In the genomic region with DNA sequence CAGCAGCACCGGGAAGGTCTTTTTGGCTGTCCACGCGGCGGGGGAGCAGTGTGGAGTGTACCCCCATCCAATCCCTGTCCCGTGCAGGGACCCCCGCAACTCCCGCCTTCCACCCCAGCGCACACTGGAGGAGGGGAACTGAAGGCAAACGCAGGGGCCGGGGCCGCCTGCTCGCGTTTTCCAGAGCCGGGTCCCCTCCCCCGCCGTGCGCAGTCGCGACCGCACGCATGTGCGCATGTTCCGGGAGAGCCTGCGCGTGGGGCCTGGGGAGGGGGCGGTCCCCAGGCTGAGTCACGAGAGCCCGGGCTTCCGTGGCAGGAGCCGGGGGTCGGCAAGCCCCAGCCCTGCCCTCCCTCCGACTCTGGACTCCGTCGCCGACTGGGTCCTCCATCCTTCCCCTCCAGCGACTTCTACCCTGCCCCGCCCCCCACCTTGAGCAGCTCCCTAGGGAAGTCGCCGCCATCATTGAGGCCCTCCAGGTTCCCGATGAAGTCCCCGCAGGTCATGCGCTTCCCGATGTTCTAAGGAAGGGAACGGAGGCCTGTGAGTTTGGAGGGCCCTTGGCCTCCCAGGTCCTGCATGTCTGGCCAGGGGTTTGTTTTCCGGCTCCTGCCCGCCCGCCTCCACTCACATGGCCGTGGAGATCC, we compare ENCODE assay signal across 8 cellular contexts. TPM values are rescaled to one million over a fixed set of nuclear protein-coding genes. Genes with fewer than 3 reads are reported as not detected.
DNase-seq lines count a peak whose midpoint lies in the region; ATAC-seq, FAIRE-seq and TF ChIP-seq lines count a peak whose summit lies in the region.

No MANE protein-coding gene starts in this region.

- H3K4me1 Mint-ChIP-seq in CD8-positive, alpha-beta T cell (ENCODE audit: low read depth) = peaks cover 37% of the 10 kb centered on the region

- intact Hi-C loops in CD8-positive, alpha-beta T cell (cut with DNase I, micrococcal nuclease) = no loop called here

- CTCF ChIA-PET in CD8-positive, alpha-beta T cell (lab: Charles Lee) = interaction anchor here (1.3 to 4.9 kb wide), 4 partner anchors 10 to 68 kb away, joined by 3 to 38 read pairs (median 8); a partner anchor contains a TSS

- peak in 4 of 7 experiments; percentile 45 to 59 (median 56) for DNase-seq in CD8-positive, alpha-beta T cell
- DNase-seq in activated T-cell treated with anti-CD3 and anti-CD28 coated beads for 4 hours (peak; percentile 69), frontal cortex (ENCODE audit: low spot score in 2 of 2) (peak; percentile 54 to 61), putamen (ENCODE audit: low spot score) (peak; percentile 47), H4 (ENCODE audit: low spot score) (no peak), NCI-H446 (lab: John Stamatoyannopoulos, UW) (no peak)

- H3K27me3 ChIP-seq in CD8-positive, alpha-beta T cell (ENCODE audit: insufficient read depth, low read length) = no peaks in the 10 kb centered on the region

- POLR2A ChIA-PET in CD8-positive, alpha-beta T cell (lab: Charles Lee) = interaction anchor here (1.1 to 2.4 kb wide), 3 partner anchors 10 to 40 kb away, joined by 3 to 17 read pairs (median 14); a partner anchor contains a TSS

- H3K36me3 ChIP-seq in CD8-positive, alpha-beta T cell (ENCODE audit: insufficient read depth, low read length) = no peaks in the 10 kb centered on the region

- TF ChIP-seq CTCF in CD8-positive, alpha-beta T cell (IDR thresholded peaks at IDR 0.05) = no peak

- no peaks in the 10 kb centered on the region for H3K36me3 Mint-ChIP-seq in CD8-positive, alpha-beta T cell

- H3K27ac ChIP-seq in CD8-positive, alpha-beta T cell (ENCODE audit: low read depth, low read length) = peak overlapping the region; percentile 0

- no peaks in the 10 kb centered on the region for H3K9me3 Mint-ChIP-seq in CD8-positive, alpha-beta T cell

- peak; percentile 15 for ATAC-seq in CD8-positive, alpha-beta T cell
- ATAC-seq in GM19467 (IDR thresholded peaks at IDR 0.05; ENCODE audit: unreplicated experiment) (no peak), GM18858 (IDR thresholded peaks at IDR 0.05; ENCODE audit: unreplicated experiment) (no peak)

- peaks cover 36% of the 10 kb centered on the region for H3K4me1 ChIP-seq in CD8-positive, alpha-beta T cell (ENCODE audit: insufficient read depth, low read length)

- H3K27ac Mint-ChIP-seq in CD8-positive, alpha-beta T cell = no peak overlapping the region

- peak overlapping the region; percentile 83 for H3K4me3 Mint-ChIP-seq in CD8-positive, alpha-beta T cell

- peaks cover 27% of the 10 kb centered on the region for H3K27me3 Mint-ChIP-seq in CD8-positive, alpha-beta T cell (ENCODE audit: low read depth)

- no peak for FAIRE-seq in frontal cortex (lab: Jason Lieb, UNC)

- H3K9me3 ChIP-seq in CD8-positive, alpha-beta T cell (ENCODE audit: low read length) = no peaks in the 10 kb centered on the region

- H3K4me3 ChIP-seq in CD8-positive, alpha-beta T cell (ENCODE audit: low read depth, low read length) = peak overlapping the region; percentile 68

RNA-seq across cellular contexts. Expression of a gene that starts 8.0 kb away (rescaled TPM):
- total RNA-seq in CD8-positive, alpha-beta T cell = 10 to 100 TPM; 16.7 to 18.2 TPM
- 98.2 TPM for total RNA-seq in frontal cortex
- 0.06 TPM in 1 of 2 replicates, not detected in the other for total RNA-seq in H4 (2014; rRNA removed; shearing (Covaris generic))

RNA-seq across cellular contexts. Expression of a gene that starts 10.1 kb away (rescaled TPM):
- 1 to 10 TPM; 7.0 to 7.9 TPM for total RNA-seq in CD8-positive, alpha-beta T cell
- total RNA-seq in frontal cortex = 13.5 TPM
- 7.3 and 10.3 TPM in 2 replicates for total RNA-seq in H4 (2014; rRNA removed; shearing (Covaris generic))

RNA-seq across cellular contexts. Expression of a gene that starts 15.0 kb away (rescaled TPM):
- 100 to 1,000 TPM; 369 to 398 TPM for total RNA-seq in CD8-positive, alpha-beta T cell
- 0.41 TPM for total RNA-seq in frontal cortex
- 6.1 and 6.7 TPM in 2 replicates for total RNA-seq in H4 (2014; rRNA removed; shearing (Covaris generic))

RNA-seq across cellular contexts. Expression of a gene that starts 21.8 kb away (rescaled TPM):
- 10 to 100 TPM; 24.2 to 27.0 TPM for total RNA-seq in CD8-positive, alpha-beta T cell
- total RNA-seq in frontal cortex = 53.0 TPM
- total RNA-seq in H4 (2014; rRNA removed; shearing (Covaris generic)) = 47.4 and 64.5 TPM in 2 replicates

RNA-seq across cellular contexts. Expression of a gene that starts 40.8 kb away (rescaled TPM):
- total RNA-seq in CD8-positive, alpha-beta T cell = under 1 TPM; 0.31 to 0.35 TPM
- 0.82 TPM for total RNA-seq in frontal cortex
- total RNA-seq in H4 (2014; rRNA removed; shearing (Covaris generic)) = not detected in 2 replicates

Comparison
In these comparisons a context has a peak if more than half of its experiments do, and no peak if none do; other contexts are left out.
1. DNase-seq: peak in CD8-positive, alpha-beta T cell (4 of 7), activated T-cell treated with anti-CD3 and anti-CD28 coated beads for 4 hours (single experiment), frontal cortex (2 of 2) and putamen (single experiment); none in H4 (single experiment) and NCI-H446 (0 of 2).
2. RNA of a gene that starts 8.0 kb away (total RNA-seq): 98.2 TPM in frontal cortex (single experiment) and 16.7 to 18.2 TPM in CD8-positive, alpha-beta T cell; 0.06 TPM in H4; every median in the first group is over 10 times any median in the second.
3. RNA of a gene that starts 15.0 kb away (total RNA-seq): 369 to 398 TPM in CD8-positive, alpha-beta T cell; 6.1 to 6.7 TPM in H4 and 0.41 TPM in frontal cortex (single experiment); every median in the first group is over 10 times any median in the second.